Comparison of ENCODE assay signal across 1 cellular context in genomic region chr6:29617782-29618557, GRCh38.
TF ChIP-seq lines count a peak whose summit lies in the region.

No MANE protein-coding gene starts in this region.

TF ChIP-seq in endothelial cell of umbilical vein, 7 proteins besides CTCF, POLR2A, EP300 and RAD21:
- TF ChIP-seq FOS (IDR thresholded peaks at IDR 0.05; ENCODE audit: borderline replicate concordance, insufficient read depth, low read length), result no peak
- no peak for TF ChIP-seq POLR2AphosphoS5 (IDR thresholded peaks at IDR 0.05; ENCODE audit: insufficient read depth, low read depth, low read length)
- no peak for TF ChIP-seq JUN (IDR thresholded peaks at IDR 0.05; ENCODE audit: borderline replicate concordance, insufficient read depth, insufficient read length, low read depth)
